In the genomic region with DNA sequence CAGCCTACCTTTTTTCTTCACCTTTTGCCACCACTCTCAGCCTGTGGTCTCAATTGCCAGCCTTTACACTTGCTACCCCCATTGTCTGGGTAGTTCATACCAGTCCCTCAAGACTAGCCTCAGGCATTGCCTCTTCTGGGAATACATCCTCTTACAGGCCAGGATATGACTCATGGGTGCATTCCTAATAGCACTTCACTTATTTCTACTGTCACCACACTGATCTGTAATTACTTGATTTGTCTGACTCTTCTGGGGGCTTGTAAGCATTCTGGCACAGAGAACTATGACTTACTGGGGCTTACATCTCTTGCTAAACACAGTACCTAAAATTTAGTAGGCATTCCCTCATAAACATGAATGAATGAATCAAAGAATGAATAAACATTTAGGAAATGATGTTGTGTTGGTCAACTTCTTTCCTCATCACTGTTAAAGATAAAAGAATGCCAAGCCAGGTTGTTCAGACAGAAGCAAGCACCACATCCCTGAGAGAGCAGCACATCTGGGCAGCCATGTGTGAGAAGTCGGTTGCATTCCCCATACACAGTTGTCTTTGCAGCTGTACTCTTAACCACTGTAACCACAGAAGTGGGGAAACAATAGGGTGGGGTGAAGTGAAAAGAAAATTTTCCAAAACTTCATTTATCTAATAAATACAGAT, we compare ENCODE assay signal across 9 cellular contexts. TPM values are rescaled to one million over a fixed set of nuclear protein-coding genes. Genes with fewer than 3 reads are reported as not detected.
DNase-seq lines count a peak whose midpoint lies in the region; ATAC-seq and TF ChIP-seq lines count a peak whose summit lies in the region.
"Had no signal": no experiment of that assay in that cellular context is flagged by ENCODE, and none has a peak within 500 bp of the region (broad histone marks: within the 10 kb centered on the region; RNA-seq: fewer than 3 reads in every experiment).

No MANE protein-coding gene starts in this region.

- peaks cover 30% of the 10 kb centered on the region for H3K36me3 Mint-ChIP-seq in T-helper 1 cell treated with Interleukin-12 subunit alpha and Interleukin-12 subunit beta and Interleukin-4 antibody, amounts not matched to agents 30 μg/mL and 1 μg/mL, for 36 hours (ENCODE audit: low read depth)

- H3K4me1 Mint-ChIP-seq in T-helper 1 cell treated with Interleukin-12 subunit alpha and Interleukin-12 subunit beta and Interleukin-4 antibody, amounts not matched to agents 30 μg/mL and 1 μg/mL, for 36 hours (ENCODE audit: low read depth), result peaks cover 36% of the 10 kb centered on the region

- H3K27me3 Mint-ChIP-seq in T-helper 1 cell treated with Interleukin-12 subunit alpha and Interleukin-12 subunit beta and Interleukin-4 antibody, amounts not matched to agents 30 μg/mL and 1 μg/mL, for 36 hours (ENCODE audit: low read depth), result no peaks in the 10 kb centered on the region

- H3K27me3 ChIP-seq in kidney epithelial cell (ENCODE audit: control insufficient read depth, insufficient read depth, low read length), result no peaks in the 10 kb centered on the region

- DNase-seq in kidney epithelial cell (ENCODE audit: low read depth) (peak; percentile 81), NCI-H774 (lab: John Stamatoyannopoulos, UW) (no peak), ureter (ENCODE audit: low spot score) (no peak), NCI-H1930 (lab: John Stamatoyannopoulos, UW) (no peak)

- H3K36me3 ChIP-seq in kidney epithelial cell (ENCODE audit: control insufficient read depth, insufficient read depth, low read length), result no peaks in the 10 kb centered on the region

- peak; percentile 74 for ATAC-seq in GM18499 (IDR thresholded peaks at IDR 0.05; ENCODE audit: insufficient read depth, unreplicated experiment)
- peak; percentile 61 for ATAC-seq in HG03378 (IDR thresholded peaks at IDR 0.05; ENCODE audit: unreplicated experiment)
- no peak for ATAC-seq in HG03457 (IDR thresholded peaks at IDR 0.05; ENCODE audit: unreplicated experiment)

- peak overlapping the region; percentile 73 for H3K27ac Mint-ChIP-seq in T-helper 1 cell treated with Interleukin-12 subunit alpha and Interleukin-12 subunit beta and Interleukin-4 antibody, amounts not matched to agents 30 μg/mL and 1 μg/mL, for 36 hours

- H3K9me3 Mint-ChIP-seq in T-helper 1 cell treated with Interleukin-12 subunit alpha and Interleukin-12 subunit beta and Interleukin-4 antibody, amounts not matched to agents 30 μg/mL and 1 μg/mL, for 36 hours, result no peaks in the 10 kb centered on the region

- H3K4me3 Mint-ChIP-seq in T-helper 1 cell treated with Interleukin-12 subunit alpha and Interleukin-12 subunit beta and Interleukin-4 antibody, amounts not matched to agents 30 μg/mL and 1 μg/mL, for 36 hours, result peak overlapping the region; percentile 50

- no peak overlapping the region for H3K4me3 ChIP-seq in kidney epithelial cell (ENCODE audit: low read depth, low read length)
- H3K4me3 ChIP-seq: skin epidermis had no signal

- TF ChIP-seq CTCF in kidney epithelial cell (IDR thresholded peaks at IDR 0.05; ENCODE audit: insufficient read depth, low read length, poor library complexity, severe bottlenecking), result no peak

RNA-seq across cellular contexts. Expression of a gene that starts 27.6 kb away (rescaled TPM):
- total RNA-seq in kidney epithelial cell (1.6 and 4.0 TPM in 2 replicates), ureter (34.9 TPM)

RNA-seq across cellular contexts. Expression of a gene that starts 54.2 kb away (rescaled TPM):
- not detected in 2 replicates for total RNA-seq in kidney epithelial cell
- total RNA-seq in ureter, result not detected
